In the genomic region with DNA sequence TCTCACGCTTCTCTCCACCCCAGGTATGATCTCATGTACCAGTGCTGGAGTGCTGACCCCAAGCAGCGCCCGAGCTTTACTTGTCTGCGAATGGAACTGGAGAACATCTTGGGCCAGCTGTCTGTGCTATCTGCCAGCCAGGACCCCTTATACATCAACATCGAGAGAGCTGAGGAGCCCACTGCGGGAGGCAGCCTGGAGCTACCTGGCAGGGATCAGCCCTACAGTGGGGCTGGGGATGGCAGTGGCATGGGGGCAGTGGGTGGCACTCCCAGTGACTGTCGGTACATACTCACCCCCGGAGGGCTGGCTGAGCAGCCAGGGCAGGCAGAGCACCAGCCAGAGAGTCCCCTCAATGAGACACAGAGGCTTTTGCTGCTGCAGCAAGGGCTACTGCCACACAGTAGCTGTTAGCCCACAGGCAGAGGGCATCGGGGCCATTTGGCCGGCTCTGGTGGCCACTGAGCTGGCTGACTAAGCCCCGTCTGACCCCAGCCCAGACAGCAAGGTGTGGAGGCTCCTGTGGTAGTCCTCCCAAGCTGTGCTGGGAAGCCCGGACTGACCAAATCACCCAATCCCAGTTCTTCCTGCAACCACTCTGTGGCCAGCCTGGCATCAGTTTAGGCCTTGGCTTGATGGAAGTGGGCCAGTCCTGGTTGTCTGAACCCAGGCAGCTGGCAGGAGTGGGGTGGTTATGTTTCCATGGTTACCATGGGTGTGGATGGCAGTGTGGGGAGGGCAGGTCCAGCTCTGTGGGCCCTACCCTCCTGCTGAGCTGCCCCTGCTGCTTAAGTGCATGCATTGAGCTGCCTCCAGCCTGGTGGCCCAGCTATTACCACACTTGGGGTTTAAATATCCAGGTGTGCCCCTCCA, we compare ENCODE assay signal across 1 cellular context.
TF ChIP-seq lines count a peak whose summit lies in the region.

No MANE protein-coding gene starts in this region.

TF ChIP-seq in IMR-90, 13 proteins besides CTCF, POLR2A, EP300 and RAD21 (continued from another document):
- TF ChIP-seq MXI1 (IDR thresholded peaks at IDR 0.05; ENCODE audit: borderline replicate concordance, low read depth, low read length), result no peak
- no peak for TF ChIP-seq RFX5 (IDR thresholded peaks at IDR 0.05; ENCODE audit: low read depth, low read length)
